ENCODE assay signal across 13 cellular contexts in genomic region chr6:30491963-30492616, GRCh38. TPM values are rescaled to one million over a fixed set of nuclear protein-coding genes. Genes with fewer than 3 reads are reported as not detected.
A peak's percentile ranks its signal among the peaks of the same experiment; 100 is the strongest.
DNase-seq lines count a peak whose midpoint lies in the region; ATAC-seq and TF ChIP-seq lines count a peak whose summit lies in the region.
"Had no signal": no experiment of that assay in that cellular context is flagged by ENCODE, and none has a peak within 500 bp of the region (broad histone marks: within the 10 kb centered on the region; RNA-seq: fewer than 3 reads in every experiment).

No MANE protein-coding gene starts in this region.

- H3K9me3 ChIP-seq in CD8-positive, alpha-beta memory T cell (ENCODE audit: low read length): no peaks in the 10 kb centered on the region
- H3K9me3 ChIP-seq in Loucy (ENCODE audit: insufficient read depth, low read depth, low read length) (no peaks in the 10 kb centered on the region), skeletal muscle tissue (ENCODE audit: control insufficient read depth in 3 of 3, low read length in 3 of 3) (no peaks in the 10 kb centered on the region)
- H3K9me3 ChIP-seq in effector memory CD4-positive, alpha-beta T cell (ENCODE audit: control insufficient read depth, low read length): no peaks in the 10 kb centered on the region
- H3K9me3 ChIP-seq: gastroesophageal sphincter, mucosa of descending colon had no signal

- H3F3A ChIP-seq in Loucy (ENCODE audit: low read depth): peaks cover 11% of the 10 kb centered on the region; the same call in 1 of the 2 replicates

- CTCF ChIA-PET in CD8-positive, alpha-beta memory T cell (lab: Charles Lee): interaction anchor here (1.3 to 7.3 kb wide), 10 partner anchors 8 to 239 kb away, joined by 4 to 73 read pairs (median 12); no protein-coding TSS in a partner anchor

- peak overlapping the region; percentile 93 to 100 (median 99) for H3K4me3 Mint-ChIP-seq in CD8-positive, alpha-beta memory T cell

- H3K79me2 ChIP-seq in Loucy (ENCODE audit: insufficient read depth, low read length): peaks cover 45% of the 10 kb centered on the region

- POLR2A ChIA-PET in CD8-positive, alpha-beta memory T cell (lab: Charles Lee): interaction anchor here (0.6 to 8.2 kb wide), 15 partner anchors 9 to 193 kb away, joined by 3 to 94 read pairs (median 6); partner anchors contain the start of genes ABCF1, MRPS18B and PPP1R10

- H3K4me2 ChIP-seq in Loucy (ENCODE audit: low read depth, low read length, poor library complexity, severe bottlenecking): peak overlapping the region; percentile 99

- TF ChIP-seq CTCF in Loucy (conservative IDR thresholded peaks at IDR 0.05; ENCODE audit: low read length): no peak

- peak overlapping the region; percentile 78 to 99 (median 98) for H3K27ac Mint-ChIP-seq in CD8-positive, alpha-beta memory T cell

- H3K9ac ChIP-seq in Loucy (ENCODE audit: low read depth, low read length, poor library complexity, severe bottlenecking): peak overlapping the region; percentile 98
- H3K9ac ChIP-seq in skeletal muscle tissue (ENCODE audit: low read depth in 1 of 3, low read length in 3 of 3): peak overlapping the region in 1 of 3 donors; percentile 11

- H2AFZ ChIP-seq in Loucy (ENCODE audit: low read length): no peak overlapping the region

- peak overlapping the region; percentile 99 for H3K4me3 ChIP-seq in CD8-positive, alpha-beta memory T cell (ENCODE audit: low read length)
- H3K4me3 ChIP-seq in Loucy (ENCODE audit: low read length, poor library complexity, severe bottlenecking) (peak overlapping the region; percentile 86), skeletal muscle tissue (ENCODE audit: low read length in 3 of 3) (peak overlapping the region in 2 of 3 donors; percentile 31 to 52)
- H3K4me3 ChIP-seq in effector memory CD4-positive, alpha-beta T cell (ENCODE audit: insufficient read depth, low read depth, low read length, poor library complexity, severe bottlenecking): peak overlapping the region; percentile 99
- H3K4me3 ChIP-seq: mucosa of descending colon had no signal

- ATAC-seq in HG02885 (IDR thresholded peaks at IDR 0.05; ENCODE audit: poor library complexity, unreplicated experiment) (no peak), GM18511 (IDR thresholded peaks at IDR 0.05; ENCODE audit: unreplicated experiment) (no peak), GM18873 (IDR thresholded peaks at IDR 0.05; ENCODE audit: low FRiP score, unreplicated experiment) (no peak)
- ATAC-seq: gastroesophageal sphincter, mucosa of descending colon had no signal

- H3K27ac ChIP-seq in CD8-positive, alpha-beta memory T cell (ENCODE audit: low read depth, low read length): peak overlapping the region; percentile 18
- peak overlapping the region; percentile 97 for H3K27ac ChIP-seq in effector memory CD4-positive, alpha-beta T cell (ENCODE audit: insufficient read depth, low read length, poor library complexity, severe bottlenecking)
- no peak overlapping the region for H3K27ac ChIP-seq in skeletal muscle tissue (ENCODE audit: low read depth, low read length)

- H3K9me2 ChIP-seq in Loucy (replicated peaks; ENCODE audit: low read depth, low read length): no peaks in the 10 kb centered on the region

- H3K36me3 Mint-ChIP-seq in CD8-positive, alpha-beta memory T cell: peaks cover 29 to 51% (median 39%) of the 10 kb centered on the region in 3 donors

- H3K4me1 Mint-ChIP-seq in CD8-positive, alpha-beta memory T cell: peaks cover 65 to 82% (median 66%) of the 10 kb centered on the region in 3 donors

- peaks cover 42% of the 10 kb centered on the region for H4K20me1 ChIP-seq in Loucy (ENCODE audit: insufficient read depth, low read length, poor library complexity, severe bottlenecking)

- H3K9me3 Mint-ChIP-seq in CD8-positive, alpha-beta memory T cell: peaks cover 0 to 2% (median 0%) of the 10 kb centered on the region in 5 donors

- peak in 1 of 5 donors; percentile 14 for DNase-seq in CD8-positive, alpha-beta memory T cell
- no peak for DNase-seq in effector memory CD4-positive, alpha-beta T cell
- DNase-seq in cerebellum (ENCODE audit: low spot score): no peak
- DNase-seq: activated CD8-positive, alpha-beta memory T cell treated with anti-CD3 and anti-CD28 coated beads, Interleukin-2, amount 50 U/mL, for 48 hours; DMS 273 treated with DMSO at 0.1 percent for 48 hours; mucosa of descending colon; NCI-H1092 had no signal

- no peaks in the 10 kb centered on the region for H3K27me3 ChIP-seq in CD8-positive, alpha-beta memory T cell (ENCODE audit: insufficient read depth, low read length, poor library complexity, severe bottlenecking)
- H3K27me3 ChIP-seq in Loucy (ENCODE audit: insufficient read depth, low read length, poor library complexity, severe bottlenecking) (peaks cover 6% of the 10 kb centered on the region), skeletal muscle tissue (ENCODE audit: control insufficient read depth in 3 of 3, insufficient read depth in 3 of 3, low read length in 3 of 3) (peaks cover 0 to 23% (median 0%) of the 10 kb centered on the region in 3 donors)
- H3K27me3 ChIP-seq in effector memory CD4-positive, alpha-beta T cell (replicated peaks; ENCODE audit: control insufficient read depth, insufficient read depth, low read length, poor library complexity, severe bottlenecking): no peaks in the 10 kb centered on the region
- H3K27me3 ChIP-seq: gastroesophageal sphincter had no signal

- H3K27me3 Mint-ChIP-seq in CD8-positive, alpha-beta memory T cell: peaks cover 0 to 5% of the 10 kb centered on the region in 2 donors

- H3K4me1 ChIP-seq in CD8-positive, alpha-beta memory T cell (ENCODE audit: insufficient read depth, low read length): peaks cover 62% of the 10 kb centered on the region
- peaks cover 47% of the 10 kb centered on the region for H3K4me1 ChIP-seq in Loucy (ENCODE audit: insufficient read depth, low read length, poor library complexity, severe bottlenecking)
- peaks cover 51% of the 10 kb centered on the region for H3K4me1 ChIP-seq in effector memory CD4-positive, alpha-beta T cell (ENCODE audit: control insufficient read depth, insufficient read depth, low read length, poor library complexity, severe bottlenecking)
- H3K4me1 ChIP-seq in skeletal muscle tissue (ENCODE audit: control insufficient read depth in 3 of 3, insufficient read depth in 3 of 3, low read length in 3 of 3): peaks cover 9 to 26% (median 18%) of the 10 kb centered on the region in 3 donors

- peaks cover 49% of the 10 kb centered on the region for H3K36me3 ChIP-seq in CD8-positive, alpha-beta memory T cell (ENCODE audit: insufficient read depth, low read length)
- H3K36me3 ChIP-seq in Loucy (ENCODE audit: insufficient read depth, low read length): peaks cover 24% of the 10 kb centered on the region; the same call in 1 of the 2 replicates
- peaks cover 42% of the 10 kb centered on the region for H3K36me3 ChIP-seq in effector memory CD4-positive, alpha-beta T cell (ENCODE audit: control insufficient read depth, insufficient read depth, low read length)
- peaks cover 18 to 24% (median 18%) of the 10 kb centered on the region in 3 donors for H3K36me3 ChIP-seq in skeletal muscle tissue (ENCODE audit: control insufficient read depth in 3 of 3, insufficient read depth in 3 of 3, low read length in 3 of 3)

RNA-seq across cellular contexts. Expression of gene HLA-E, which starts 2.8 kb away (rescaled TPM):
- 100 to 1,000 TPM; 502 to 511 TPM for total RNA-seq in CD8-positive, alpha-beta memory T cell
- polyA plus RNA-seq in CD8-positive, alpha-beta memory T cell: 2,881 TPM
- total RNA-seq in skeletal muscle tissue: 98.6 TPM
- total RNA-seq in cerebellum: 24.1 TPM

Comparison
In these comparisons a context has a peak if more than half of its experiments do, and no peak if none do; other contexts are left out.
1. H3K4me3 ChIP-seq: peak in every context shown above with its lines; median percentile 99 in CD8-positive, alpha-beta memory T cell; 99 in effector memory CD4-positive, alpha-beta T cell; 86 in Loucy; 42 in skeletal muscle tissue.